ENCODE assay signal across 1 cellular context in the genomic region with DNA sequence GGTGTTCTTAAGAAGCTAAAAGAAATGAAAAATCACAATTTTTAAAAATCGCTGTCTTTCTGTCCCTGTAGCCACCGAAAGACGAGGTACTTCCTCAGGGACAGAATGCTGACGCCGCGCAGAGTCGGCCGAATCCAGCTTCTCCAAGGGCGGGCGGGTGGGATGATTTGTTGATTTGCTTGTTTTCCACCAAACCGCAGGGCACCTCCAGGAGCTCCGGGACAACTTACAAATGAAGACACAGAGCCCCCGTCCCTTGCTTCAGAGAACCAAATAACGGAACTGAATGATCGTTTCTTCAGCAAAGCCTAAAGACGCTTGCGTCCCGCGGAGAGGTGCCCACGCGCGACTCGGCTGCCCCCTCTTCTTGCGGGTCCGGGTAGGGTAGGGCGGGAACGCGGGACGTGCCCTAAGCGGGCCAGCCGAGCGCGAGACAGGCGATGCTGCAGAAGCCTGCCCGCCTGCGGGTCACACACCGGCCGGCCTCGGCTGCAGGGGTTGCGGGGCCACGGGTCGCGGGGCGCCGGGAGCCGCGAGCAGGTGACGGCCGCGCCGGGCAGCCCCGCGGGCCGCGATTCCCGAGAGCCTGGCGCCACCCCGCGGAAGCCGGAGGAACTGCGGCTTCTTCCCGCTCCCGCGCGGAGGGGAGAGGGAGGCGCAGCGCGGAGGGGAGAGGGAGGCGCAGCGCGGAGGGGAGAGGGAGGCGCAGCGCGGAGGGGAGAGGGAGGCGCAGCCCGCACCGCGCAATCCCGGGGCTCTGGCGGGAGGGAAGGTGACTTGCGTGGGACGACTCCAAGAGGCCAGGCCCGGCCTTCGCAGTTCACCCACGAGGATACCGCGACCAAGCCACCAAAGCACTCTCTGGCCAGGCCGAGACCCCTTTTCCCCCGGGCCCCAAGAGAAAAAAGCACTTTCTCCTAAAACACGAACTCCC.
TF ChIP-seq lines count a peak whose summit lies in the region.

No MANE protein-coding gene starts in this region.

TF ChIP-seq in GM12878, 131 proteins besides CTCF, POLR2A, EP300 and RAD21 (continued from another document):
- TF ChIP-seq, protein P1, sequence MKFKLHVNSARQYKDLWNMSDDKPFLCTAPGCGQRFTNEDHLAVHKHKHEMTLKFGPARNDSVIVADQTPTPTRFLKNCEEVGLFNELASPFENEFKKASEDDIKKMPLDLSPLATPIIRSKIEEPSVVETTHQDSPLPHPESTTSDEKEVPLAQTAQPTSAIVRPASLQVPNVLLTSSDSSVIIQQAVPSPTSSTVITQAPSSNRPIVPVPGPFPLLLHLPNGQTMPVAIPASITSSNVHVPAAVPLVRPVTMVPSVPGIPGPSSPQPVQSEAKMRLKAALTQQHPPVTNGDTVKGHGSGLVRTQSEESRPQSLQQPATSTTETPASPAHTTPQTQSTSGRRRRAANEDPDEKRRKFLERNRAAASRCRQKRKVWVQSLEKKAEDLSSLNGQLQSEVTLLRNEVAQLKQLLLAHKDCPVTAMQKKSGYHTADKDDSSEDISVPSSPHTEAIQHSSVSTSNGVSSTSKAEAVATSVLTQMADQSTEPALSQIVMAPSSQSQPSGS (IDR thresholded peaks at IDR 0.05; ENCODE audit: low read length): no peak
- TF ChIP-seq NFXL1 (IDR thresholded peaks at IDR 0.05; ENCODE audit: borderline replicate concordance): 0 out of 2 replicates have a peak, but pooled peaks have one; percentile 40
- peak; percentile 54; the same call in 1 of the 2 replicates for TF ChIP-seq GATAD2B (conservative IDR thresholded peaks at IDR 0.05; ENCODE audit: low read depth)
- TF ChIP-seq ZNF622 (IDR thresholded peaks at IDR 0.05): no peak
- TF ChIP-seq CHD2 (IDR thresholded peaks at IDR 0.05; ENCODE audit: borderline replicate concordance, low read depth, low read length): no peak
- TF ChIP-seq, protein P2, sequence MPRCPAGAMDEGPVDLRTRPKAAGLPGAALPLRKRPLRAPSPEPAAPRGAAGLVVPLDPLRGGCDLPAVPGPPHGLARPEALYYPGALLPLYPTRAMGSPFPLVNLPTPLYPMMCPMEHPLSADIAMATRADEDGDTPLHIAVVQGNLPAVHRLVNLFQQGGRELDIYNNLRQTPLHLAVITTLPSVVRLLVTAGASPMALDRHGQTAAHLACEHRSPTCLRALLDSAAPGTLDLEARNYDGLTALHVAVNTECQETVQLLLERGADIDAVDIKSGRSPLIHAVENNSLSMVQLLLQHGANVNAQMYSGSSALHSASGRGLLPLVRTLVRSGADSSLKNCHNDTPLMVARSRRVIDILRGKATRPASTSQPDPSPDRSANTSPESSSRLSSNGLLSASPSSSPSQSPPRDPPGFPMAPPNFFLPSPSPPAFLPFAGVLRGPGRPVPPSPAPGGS (IDR thresholded peaks at IDR 0.05; ENCODE audit: borderline replicate concordance, insufficient read depth, low read depth, low read length, poor library complexity, severe bottlenecking): no peak
- peak; percentile 65; the same call in 1 of the 2 replicates for TF ChIP-seq LARP7 (IDR thresholded peaks at IDR 0.05)
- no peak for TF ChIP-seq RCOR1 (conservative IDR thresholded peaks at IDR 0.05; ENCODE audit: low read depth, low read length)
- TF ChIP-seq TCF3 (IDR thresholded peaks at IDR 0.05; ENCODE audit: borderline replicate concordance, insufficient read depth, low read depth, low read length): no peak
- no peak for TF ChIP-seq POLR2AphosphoS2 (IDR thresholded peaks at IDR 0.05; ENCODE audit: low read depth, low read length)
- TF ChIP-seq CEBPB (IDR thresholded peaks at IDR 0.05; ENCODE audit: borderline replicate concordance in 1 of 2, low read depth in 2 of 2, low read length in 2 of 2): no peak
- no peak for TF ChIP-seq ZZZ3 (IDR thresholded peaks at IDR 0.05; ENCODE audit: control insufficient read depth, insufficient read length, low read depth)
- TF ChIP-seq SPI1 (IDR thresholded peaks at IDR 0.05; ENCODE audit: borderline replicate concordance, insufficient read depth, low read depth, low read length): no peak
- TF ChIP-seq BRCA1 (IDR thresholded peaks at IDR 0.05; ENCODE audit: low read depth, low read length): no peak
- TF ChIP-seq CHD4 (IDR thresholded peaks at IDR 0.05): no peak
- TF ChIP-seq, protein P3, sequence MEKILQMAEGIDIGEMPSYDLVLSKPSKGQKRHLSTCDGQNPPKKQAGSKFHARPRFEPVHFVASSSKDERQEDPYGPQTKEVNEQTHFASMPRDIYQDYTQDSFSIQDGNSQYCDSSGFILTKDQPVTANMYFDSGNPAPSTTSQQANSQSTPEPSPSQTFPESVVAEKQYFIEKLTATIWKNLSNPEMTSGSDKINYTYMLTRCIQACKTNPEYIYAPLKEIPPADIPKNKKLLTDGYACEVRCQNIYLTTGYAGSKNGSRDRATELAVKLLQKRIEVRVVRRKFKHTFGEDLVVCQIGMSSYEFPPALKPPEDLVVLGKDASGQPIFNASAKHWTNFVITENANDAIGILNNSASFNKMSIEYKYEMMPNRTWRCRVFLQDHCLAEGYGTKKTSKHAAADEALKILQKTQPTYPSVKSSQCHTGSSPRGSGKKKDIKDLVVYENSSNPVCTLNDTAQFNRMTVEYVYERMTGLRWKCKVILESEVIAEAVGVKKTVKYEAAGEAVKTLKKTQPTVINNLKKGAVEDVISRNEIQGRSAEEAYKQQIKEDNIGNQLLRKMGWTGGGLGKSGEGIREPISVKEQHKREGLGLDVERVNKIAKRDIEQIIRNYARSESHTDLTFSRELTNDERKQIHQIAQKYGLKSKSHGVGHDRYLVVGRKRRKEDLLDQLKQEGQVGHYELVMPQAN (conservative IDR thresholded peaks at IDR 0.05): no peak
